Comparison of ENCODE assay signal across 1 cellular context in genomic region chr19:49492573-49493411, GRCh38.
TF ChIP-seq lines count a peak whose summit lies in the region.

No MANE protein-coding gene starts in this region.

TF ChIP-seq in K562, 482 proteins besides CTCF, POLR2A, EP300 and RAD21 (continued from another document and continues in another):
- TF ChIP-seq ELK1 (CRISPR knock-in tag; IDR thresholded peaks at IDR 0.05) (no peak), BRCA1 (IDR thresholded peaks at IDR 0.05) (no peak), BRCA1 (CRISPR knock-in tag; IDR thresholded peaks at IDR 0.05) (no peak), ZNF668 (CRISPR knock-in tag; IDR thresholded peaks at IDR 0.05) (no peak), ZNF717 (CRISPR knock-in tag; IDR thresholded peaks at IDR 0.05) (peak; percentile 91), CEBPG (CRISPR knock-in tag; IDR thresholded peaks at IDR 0.05) (no peak), CEBPG (tag; conservative IDR thresholded peaks at IDR 0.05 in 1 of 2, IDR thresholded peaks at IDR 0.05 in 1 of 2) (no peak), CBX1 (IDR thresholded peaks at IDR 0.05; ENCODE audit: low read depth) (peak; percentile 23; the same call in 1 of the 2 replicates), ZFP30 (CRISPR knock-in tag; IDR thresholded peaks at IDR 0.05; ENCODE audit: borderline replicate concordance) (0 out of 2 replicates have a peak, but pooled peaks have one; percentile 12), KLF6 (CRISPR knock-in tag; IDR thresholded peaks at IDR 0.05; ENCODE audit: borderline replicate concordance) (no peak), NCOA4 (IDR thresholded peaks at IDR 0.05; ENCODE audit: partially characterized antibody) (no peak), ZBTB1 (CRISPR knock-in tag; IDR thresholded peaks at IDR 0.05; ENCODE audit: borderline replicate concordance, low read depth) (no peak), NONO (IDR thresholded peaks at IDR 0.05; ENCODE audit: low read depth in 2 of 2, low read length in 1 of 2) (no peak), CUX1 (CRISPR knock-in tag; IDR thresholded peaks at IDR 0.05) (no peak), ARID3B (CRISPR knock-in tag; IDR thresholded peaks at IDR 0.05; ENCODE audit: borderline replicate concordance) (no peak), PHB2 (IDR thresholded peaks at IDR 0.05; ENCODE audit: low read depth) (no peak), BCL6 (CRISPR knock-in tag; IDR thresholded peaks at IDR 0.05) (no peak), ZNF57 (CRISPR knock-in tag; IDR thresholded peaks at IDR 0.05) (peak; percentile 69), TCF7 (IDR thresholded peaks at IDR 0.05; ENCODE audit: borderline replicate concordance) (no peak), KDM2B (CRISPR knock-in tag; IDR thresholded peaks at IDR 0.05) (no peak), ZSCAN32 (CRISPR knock-in tag; IDR thresholded peaks at IDR 0.05) (no peak), HNRNPL (IDR thresholded peaks at IDR 0.05; ENCODE audit: low read depth, low read length) (no peak), ZNF277 (CRISPR knock-in tag; IDR thresholded peaks at IDR 0.05; ENCODE audit: borderline replicate concordance) (no peak), BMI1 (IDR thresholded peaks at IDR 0.05; ENCODE audit: low read length) (no peak), CEBPB (tag; IDR thresholded peaks at IDR 0.05) (no peak), NUFIP1 (IDR thresholded peaks at IDR 0.05; ENCODE audit: partially characterized antibody) (no peak), FOXJ2 (tag; IDR thresholded peaks at IDR 0.05) (no peak), GATAD2A (IDR thresholded peaks at IDR 0.05) (no peak), ZFP91 (CRISPR knock-in tag; IDR thresholded peaks at IDR 0.05) (no peak), FOXK1 (CRISPR knock-in tag; IDR thresholded peaks at IDR 0.05; ENCODE audit: borderline replicate concordance) (0 out of 2 replicates have a peak, but pooled peaks have one; percentile 57), ZNF583 (CRISPR knock-in tag; IDR thresholded peaks at IDR 0.05) (no peak), CHD4 (IDR thresholded peaks at IDR 0.05; ENCODE audit: insufficient read depth, insufficient replicate concordance, low read depth, low read length, poor library complexity, severe bottlenecking) (no peak), DMBX1 (CRISPR knock-in tag; IDR thresholded peaks at IDR 0.05; ENCODE audit: borderline replicate concordance) (no peak), NEUROD1 (IDR thresholded peaks at IDR 0.05; ENCODE audit: borderline replicate concordance, low read depth, low read length, partially characterized antibody) (no peak), ATF4 (CRISPR knock-in tag; IDR thresholded peaks at IDR 0.05) (no peak), SIN3B (IDR thresholded peaks at IDR 0.05; ENCODE audit: low read depth) (no peak), SMAD2 (IDR thresholded peaks at IDR 0.05; ENCODE audit: low read depth, low read length) (no peak), BACH1 (tag; IDR thresholded peaks at IDR 0.05) (no peak), CAMTA2 (CRISPR knock-in tag; conservative IDR thresholded peaks at IDR 0.05) (peak; percentile 67), ZBTB11 (CRISPR knock-in tag; IDR thresholded peaks at IDR 0.05) (peak in 1 of 3 experiments; percentile 1; a peak in 1 of 6 replicates)
- TF ChIP-seq, protein P1, sequence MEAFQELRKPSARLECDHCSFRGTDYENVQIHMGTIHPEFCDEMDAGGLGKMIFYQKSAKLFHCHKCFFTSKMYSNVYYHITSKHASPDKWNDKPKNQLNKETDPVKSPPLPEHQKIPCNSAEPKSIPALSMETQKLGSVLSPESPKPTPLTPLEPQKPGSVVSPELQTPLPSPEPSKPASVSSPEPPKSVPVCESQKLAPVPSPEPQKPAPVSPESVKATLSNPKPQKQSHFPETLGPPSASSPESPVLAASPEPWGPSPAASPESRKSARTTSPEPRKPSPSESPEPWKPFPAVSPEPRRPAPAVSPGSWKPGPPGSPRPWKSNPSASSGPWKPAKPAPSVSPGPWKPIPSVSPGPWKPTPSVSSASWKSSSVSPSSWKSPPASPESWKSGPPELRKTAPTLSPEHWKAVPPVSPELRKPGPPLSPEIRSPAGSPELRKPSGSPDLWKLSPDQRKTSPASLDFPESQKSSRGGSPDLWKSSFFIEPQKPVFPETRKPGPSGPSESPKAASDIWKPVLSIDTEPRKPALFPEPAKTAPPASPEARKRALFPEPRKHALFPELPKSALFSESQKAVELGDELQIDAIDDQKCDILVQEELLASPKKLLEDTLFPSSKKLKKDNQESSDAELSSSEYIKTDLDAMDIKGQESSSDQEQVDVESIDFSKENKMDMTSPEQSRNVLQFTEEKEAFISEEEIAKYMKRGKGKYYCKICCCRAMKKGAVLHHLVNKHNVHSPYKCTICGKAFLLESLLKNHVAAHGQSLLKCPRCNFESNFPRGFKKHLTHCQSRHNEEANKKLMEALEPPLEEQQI (IDR thresholded peaks at IDR 0.05) = no peak
- TF ChIP-seq, protein P2, sequence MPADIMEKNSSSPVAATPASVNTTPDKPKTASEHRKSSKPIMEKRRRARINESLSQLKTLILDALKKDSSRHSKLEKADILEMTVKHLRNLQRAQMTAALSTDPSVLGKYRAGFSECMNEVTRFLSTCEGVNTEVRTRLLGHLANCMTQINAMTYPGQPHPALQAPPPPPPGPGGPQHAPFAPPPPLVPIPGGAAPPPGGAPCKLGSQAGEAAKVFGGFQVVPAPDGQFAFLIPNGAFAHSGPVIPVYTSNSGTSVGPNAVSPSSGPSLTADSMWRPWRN (IDR thresholded peaks at IDR 0.05; ENCODE audit: low read depth) = no peak
- TF ChIP-seq, protein P3, sequence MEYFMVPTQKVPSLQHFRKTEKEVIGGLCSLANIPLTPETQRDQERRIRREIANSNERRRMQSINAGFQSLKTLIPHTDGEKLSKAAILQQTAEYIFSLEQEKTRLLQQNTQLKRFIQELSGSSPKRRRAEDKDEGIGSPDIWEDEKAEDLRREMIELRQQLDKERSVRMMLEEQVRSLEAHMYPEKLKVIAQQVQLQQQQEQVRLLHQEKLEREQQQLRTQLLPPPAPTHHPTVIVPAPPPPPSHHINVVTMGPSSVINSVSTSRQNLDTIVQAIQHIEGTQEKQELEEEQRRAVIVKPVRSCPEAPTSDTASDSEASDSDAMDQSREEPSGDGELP (CRISPR knock-in tag; IDR thresholded peaks at IDR 0.05; ENCODE audit: borderline replicate concordance) = no peak; the same call in 1 of the 2 replicates
- TF ChIP-seq, protein P4, sequence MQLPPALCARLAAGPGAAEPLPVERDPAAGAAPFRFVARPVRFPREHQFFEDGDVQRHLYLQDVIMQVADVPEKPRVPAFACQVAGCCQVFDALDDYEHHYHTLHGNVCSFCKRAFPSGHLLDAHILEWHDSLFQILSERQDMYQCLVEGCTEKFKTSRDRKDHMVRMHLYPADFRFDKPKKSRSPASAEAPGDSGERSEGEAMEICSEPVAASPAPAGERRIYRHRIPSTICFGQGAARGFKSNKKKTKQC (CRISPR knock-in tag; IDR thresholded peaks at IDR 0.05) = 0 out of 2 replicates have a peak, but pooled peaks have one; percentile 4
